ENCODE assay signal across 9 cellular contexts in genomic region chr2:172114579-172114978, GRCh38. TPM values are rescaled to one million over a fixed set of nuclear protein-coding genes. Genes with fewer than 3 reads are reported as not detected.
"Had no signal": no experiment of that assay in that cellular context is flagged by ENCODE, and none has a peak within 500 bp of the region (broad histone marks: within the 10 kb centered on the region; RNA-seq: fewer than 3 reads in every experiment).

No MANE protein-coding gene starts in this region.

- H3K9me3 Mint-ChIP-seq: GM23338, H9, HFFc6 had no signal

- H3K4me1 ChIP-seq: HAP-1 had no signal

- H3K36me3 ChIP-seq: HAP-1 had no signal

- H3K27ac Mint-ChIP-seq: GM23338, H9, HFFc6 had no signal

- H3K4me3 Mint-ChIP-seq: GM23338, H9, HFFc6 had no signal

- ATAC-seq: GM23338 had no signal

- H3K4me3 ChIP-seq: GM23248, GM23338, HAP-1 had no signal

- H3K27ac ChIP-seq: GM23248 had no signal

- DNase-seq: GM23248, GOT3, H7, H9, HCEC 1CT, HFFc6 had no signal

- H3K9me3 ChIP-seq: HAP-1 had no signal

RNA-seq across cellular contexts. Expression of gene DLX2, which starts 11.9 kb away (rescaled TPM):
- total RNA-seq: H7, H9 had no signal
- polyA plus RNA-seq: H1 had no signal

RNA-seq across cellular contexts. Expression of gene DLX1, which starts 29.3 kb away (rescaled TPM):
- total RNA-seq: GM23338, H1, H7, H9 had no signal
- polyA plus RNA-seq: GM23338 had no signal
